ENCODE assay signal across 19 cellular contexts in the genomic region with DNA sequence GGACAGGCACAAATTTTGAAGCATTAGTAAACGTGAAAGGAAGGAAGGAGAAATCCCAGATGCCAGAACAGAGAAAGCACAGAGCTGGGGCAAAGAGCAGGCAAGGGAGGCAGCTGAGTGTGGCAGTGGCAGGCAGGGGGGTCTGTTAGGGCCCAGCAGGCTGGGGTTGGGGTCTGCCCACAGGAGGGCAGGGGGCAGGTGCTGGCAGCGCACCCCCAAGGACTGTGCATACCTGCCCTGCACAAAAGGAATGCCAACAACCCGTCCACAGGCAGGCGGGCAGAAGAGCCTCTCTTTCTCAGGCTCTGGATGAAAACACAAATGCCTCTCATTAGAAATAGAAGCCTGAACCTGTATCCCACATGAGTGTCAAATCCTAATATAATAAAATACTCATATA.
A peak's percentile ranks its signal among the peaks of the same experiment; 100 is the strongest.
DNase-seq lines count a peak whose midpoint lies in the region; TF ChIP-seq lines count a peak whose summit lies in the region.
"Had no signal": no experiment of that assay in that cellular context is flagged by ENCODE, and none has a peak within 500 bp of the region (broad histone marks: within the 10 kb centered on the region; RNA-seq: fewer than 3 reads in every experiment).

No MANE protein-coding gene starts in this region.

- H3K27ac ChIP-seq in left ventricle myocardium inferior (replicated peaks) = no peak overlapping the region
- H3K27ac ChIP-seq in endodermal cell (ENCODE audit: low read depth, low read length) = no peak overlapping the region
- H3K27ac ChIP-seq: 22Rv1, BLaER1, C4-2B, GM23248 had no signal

- no peaks in the 10 kb centered on the region for H3K4me1 Mint-ChIP-seq in endodermal cell
- H3K4me1 Mint-ChIP-seq: B cell; CD4-positive, CD25-positive, alpha-beta regulatory T cell had no signal

- TF ChIP-seq CTCF in left ventricle myocardium inferior (IDR thresholded peaks at IDR 0.05; ENCODE audit: borderline replicate concordance) = no peak
- no peak for TF ChIP-seq CTCF in endodermal cell (conservative IDR thresholded peaks at IDR 0.05)

- intact Hi-C loops in cardiac septum (cut with DNase I) (no loop called here), left ventricle myocardium inferior (cut with micrococcal nuclease) (no loop called here), posterior vena cava (cut with DNase I) (loop anchor here in 1 of 2 donors (5.0 kb wide), 1 partner anchor 1043 kb away; no protein-coding TSS in a partner anchor)

- peaks cover 24% of the 10 kb centered on the region for H3K9me3 ChIP-seq in left ventricle myocardium inferior (replicated peaks)
- H3K9me3 ChIP-seq in endodermal cell (ENCODE audit: control insufficient read depth, low read length) = peaks cover 88% of the 10 kb centered on the region

- H3K9me3 Mint-ChIP-seq in endodermal cell = peaks cover 52% of the 10 kb centered on the region

- no peak overlapping the region for H3K27ac Mint-ChIP-seq in endodermal cell
- H3K27ac Mint-ChIP-seq: B cell; CD4-positive, CD25-positive, alpha-beta regulatory T cell; CD8-positive, alpha-beta T cell had no signal

- no peak overlapping the region for H3K4me3 Mint-ChIP-seq in endodermal cell
- H3K4me3 Mint-ChIP-seq: B cell; CD4-positive, CD25-positive, alpha-beta regulatory T cell; CD8-positive, alpha-beta T cell had no signal

- peaks cover 3% of the 10 kb centered on the region for H3K27me3 Mint-ChIP-seq in endodermal cell (ENCODE audit: insufficient read depth)
- H3K27me3 Mint-ChIP-seq: B cell had no signal

- H3K36me3 Mint-ChIP-seq in endodermal cell (ENCODE audit: low read depth) = peaks cover 12% of the 10 kb centered on the region
- H3K36me3 Mint-ChIP-seq: CD4-positive, CD25-positive, alpha-beta regulatory T cell had no signal

- WGBS in endodermal cell (ENCODE audit: insufficient coverage in 1 of 2, insufficient read length in 1 of 2), 2 experiments = 67% methylated on average over 4 of the region's 4 CpGs

- H3K27me3 ChIP-seq in left ventricle myocardium inferior (ENCODE audit: low read depth) (peaks cover 29% of the 10 kb centered on the region), endodermal cell (ENCODE audit: control insufficient read depth, insufficient read depth, low read length, poor library complexity, severe bottlenecking) (no peaks in the 10 kb centered on the region)
- H3K27me3 ChIP-seq: BLaER1 had no signal

- peak; percentile 62 for DNase-seq in cardiac septum (ENCODE audit: low spot score)
- DNase-seq in left ventricle myocardium inferior = no peak
- peak; percentile 35 for DNase-seq in NCI-H526 treated with DMSO at 0.1 percent for 48 hours (lab: John Stamatoyannopoulos, UW)
- DNase-seq in endodermal cell = peak; percentile 18
- DNase-seq in posterior vena cava (ENCODE audit: low spot score) = peak; percentile 52
- DNase-seq in putamen (ENCODE audit: low spot score) = no peak
- DNase-seq in SHP77 (lab: John Stamatoyannopoulos, UW) = no peak
- no peak for DNase-seq in HCEC 1CT
- DNase-seq: Caco-2; CD4-positive, CD25-positive, alpha-beta regulatory T cell; CD8-positive, alpha-beta T cell; DMS153; DND-41; GM23248; H7 had no signal

- no peaks in the 10 kb centered on the region for H3K36me3 ChIP-seq in left ventricle myocardium inferior
- no peaks in the 10 kb centered on the region for H3K36me3 ChIP-seq in endodermal cell (ENCODE audit: control insufficient read depth, insufficient read depth, low read length)
- H3K36me3 ChIP-seq: BLaER1 had no signal

- H3K4me1 ChIP-seq in left ventricle myocardium inferior = no peaks in the 10 kb centered on the region
- no peaks in the 10 kb centered on the region for H3K4me1 ChIP-seq in endodermal cell (ENCODE audit: control insufficient read depth, insufficient read depth, low read length)
- H3K4me1 ChIP-seq: BLaER1, Caco-2 had no signal

- H3K4me3 ChIP-seq in left ventricle myocardium inferior (no peak overlapping the region), endodermal cell (ENCODE audit: low read length) (no peak overlapping the region)
- H3K4me3 ChIP-seq: BLaER1, GM23248 had no signal

- H3K9ac ChIP-seq in endodermal cell (ENCODE audit: extremely low read depth, low read length, poor library complexity, severe bottlenecking) = no peak overlapping the region
- H3K9ac ChIP-seq: BLaER1, GM23248 had no signal

Comparison
In these comparisons a context has a peak if more than half of its experiments do, and no peak if none do; other contexts are left out.
1. DNase-seq: peak in cardiac septum (single experiment), NCI-H526 treated with DMSO at 0.1 percent for 48 hours (single experiment), endodermal cell (single experiment) and posterior vena cava (single experiment); none in left ventricle myocardium inferior (single experiment), putamen (single experiment), SHP77 (0 of 2) and HCEC 1CT (single experiment).